Comparison of ENCODE assay signal across 24 cellular contexts in the genomic region with DNA sequence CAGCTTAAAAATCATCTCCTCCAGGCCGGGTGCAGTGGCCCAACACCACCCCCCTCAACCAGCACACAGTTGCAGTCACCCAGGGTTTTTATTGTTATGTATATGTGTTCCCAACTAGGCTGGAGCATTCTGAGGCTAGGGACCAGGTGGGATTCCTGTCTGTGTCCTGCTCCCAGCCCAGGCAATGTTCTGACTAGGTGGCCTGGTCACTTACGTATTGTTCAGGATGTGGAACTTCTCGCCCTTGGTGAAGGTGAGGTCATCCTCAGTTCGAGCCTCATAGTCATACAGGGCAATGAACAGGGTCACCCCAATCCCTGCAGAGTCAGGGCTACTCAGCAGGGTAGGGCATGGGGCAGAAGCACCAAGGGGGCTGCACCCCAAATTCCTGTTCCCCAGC. TPM values are rescaled to one million over a fixed set of nuclear protein-coding genes. Genes with fewer than 3 reads are reported as not detected.
DNase-seq lines count a peak whose midpoint lies in the region; ATAC-seq, FAIRE-seq and TF ChIP-seq lines count a peak whose summit lies in the region.
"Had no signal": no experiment of that assay in that cellular context is flagged by ENCODE, and none has a peak within 500 bp of the region (broad histone marks: within the 10 kb centered on the region; RNA-seq: fewer than 3 reads in every experiment).

No MANE protein-coding gene starts in this region.

- FAIRE-seq in H1 (lab: Jason Lieb, UNC): no peak
- FAIRE-seq: islet of Langerhans had no signal

- peak overlapping the region; percentile 71 for H3K18ac ChIP-seq in H1 (ENCODE audit: extremely low read depth, low read length)

- H2AK5ac ChIP-seq in H1 (ENCODE audit: low read depth, low read length): peak overlapping the region; percentile 1; the same call in 1 of the 2 replicates

- no peaks in the 10 kb centered on the region for H3K79me2 ChIP-seq in H1 (ENCODE audit: control insufficient read depth in 1 of 2, insufficient read depth in 2 of 2, low read length in 2 of 2)

- no peak overlapping the region for H4K5ac ChIP-seq in H1 (ENCODE audit: insufficient read length, low read depth, low read length)

- CTCF ChIA-PET in activated CD8-positive, alpha-beta memory T cell treated with anti-CD3 and anti-CD28 coated beads, Interleukin-2, amount 10 ng/mL, durations not matched to agents 7 days and 5 days (lab: Charles Lee): interaction anchor here (1.3 to 23.8 kb wide), 3 partner anchors 14 to 43 kb away, joined by 3 to 536 read pairs (median 5); a partner anchor contains a TSS
- CTCF ChIA-PET in H1 (lab: Charles Lee; ENCODE audit: partially characterized antibody): interaction anchor here (0.6 to 37.8 kb wide), 5 partner anchors 15 to 684 kb away, joined by 3 to 1807 read pairs (median 129); a partner anchor contains a TSS

- H3K9me3 ChIP-seq in KOPT-K1 (ENCODE audit: insufficient read depth, low read length, poor library complexity, severe bottlenecking) (no peaks in the 10 kb centered on the region), H1 (ENCODE audit: insufficient read depth in 2 of 2, low read depth in 1 of 2, low read length in 1 of 2) (no peaks in the 10 kb centered on the region)
- H3K9me3 ChIP-seq: left lung, SJCRH30 had no signal

- no peak overlapping the region for H4K8ac ChIP-seq in H1 (ENCODE audit: extremely low read depth, insufficient read depth, low read length)

- H2BK15ac ChIP-seq in H1 (ENCODE audit: low read length): no peak overlapping the region

- no peak for DNase-seq in activated CD8-positive, alpha-beta memory T cell treated with anti-CD3 and anti-CD28 coated beads, Interleukin-2, amount 10 ng/mL, durations not matched to agents 7 days and 5 days
- DNase-seq in activated CD8-positive, alpha-beta memory T cell treated with anti-CD3 and anti-CD28 coated beads for 24 hours: no peak
- no peak for DNase-seq in H1 (ENCODE audit: low read depth in 1 of 2, low spot score in 2 of 2)
- DNase-seq in stimulated activated naive CD8-positive, alpha-beta T cell treated with anti-CD3 and anti-CD28 coated beads, Interleukin-15, Interleukin-2, amounts not matched to agents 100 U/mL and 50 U/mL, for 24 hours: no peak
- no peak for DNase-seq in NCI-H2227 (lab: John Stamatoyannopoulos, UW; ENCODE audit: unreplicated experiment)
- DNase-seq in caudate nucleus (lab: John Stamatoyannopoulos, UW): no peak
- no peak for DNase-seq in activated naive CD4-positive, alpha-beta T cell treated with Interleukin-2 at 50 U/mL for 16 hours
- DNase-seq: activated CD4-positive, alpha-beta memory T cell treated with anti-CD3 and anti-CD28 coated beads, Interleukin-2, amount 10 ng/mL, durations not matched to agents 7 days and 5 days; activated CD4-positive, CD25-positive, alpha-beta regulatory T cell; activated gamma-delta T cell treated with Interleukin-2 at 50 U/mL for 16 hours; COR-L47; mesenchymal stem cell; NCI-H1092 treated with DMSO at 0.1 percent for 48 hours; NCI-H1930; NCI-H2227 treated with DMSO at 0.1 percent for 48 hours; NCI-H69; SJCRH30; trophoblast cell had no signal

- H3K36me3 Mint-ChIP-seq in activated CD8-positive, alpha-beta memory T cell treated with anti-CD3 and anti-CD28 coated beads, Interleukin-2, amount 10 ng/mL, durations not matched to agents 7 days and 5 days: no peaks in the 10 kb centered on the region
- H3K36me3 Mint-ChIP-seq: brain had no signal

- H2BK120ac ChIP-seq in H1 (replicated peaks; ENCODE audit: low read depth, low read length): no peak overlapping the region

- no peak for TF ChIP-seq RAD21 in H1 (IDR thresholded peaks at IDR 0.05 in 1 of 2, conservative IDR thresholded peaks at IDR 0.05 in 1 of 2; ENCODE audit: low read depth in 2 of 2, low read length in 2 of 2)

- TF ChIP-seq POLR2A in H1 (IDR thresholded peaks at IDR 0.05; ENCODE audit: control extremely low read depth in 1 of 2, low read depth in 2 of 2, low read length in 2 of 2): no peak

- peak overlapping the region; percentile 47 for H3K27ac Mint-ChIP-seq in activated CD8-positive, alpha-beta memory T cell treated with anti-CD3 and anti-CD28 coated beads, Interleukin-2, amount 10 ng/mL, durations not matched to agents 7 days and 5 days
- H3K27ac Mint-ChIP-seq: activated CD4-positive, alpha-beta memory T cell treated with anti-CD3 and anti-CD28 coated beads, Interleukin-2, amount 10 ng/mL, durations not matched to agents 7 days and 5 days; brain had no signal

- peak; percentile 50 for ATAC-seq in activated CD8-positive, alpha-beta memory T cell treated with anti-CD3 and anti-CD28 coated beads, Interleukin-2, amount 10 ng/mL, durations not matched to agents 7 days and 5 days
- peak; percentile 26 for ATAC-seq in stimulated activated naive CD8-positive, alpha-beta T cell treated with anti-CD3 and anti-CD28 coated beads, Interleukin-15, Interleukin-2, amounts not matched to agents 100 U/mL and 50 U/mL, for 24 hours
- ATAC-seq: left lung had no signal

- H3K56ac ChIP-seq in H1 (replicated peaks; ENCODE audit: insufficient read length, low read depth, low read length): no peak overlapping the region

- no peaks in the 10 kb centered on the region for H3K9me3 Mint-ChIP-seq in activated CD8-positive, alpha-beta memory T cell treated with anti-CD3 and anti-CD28 coated beads, Interleukin-2, amount 10 ng/mL, durations not matched to agents 7 days and 5 days (ENCODE audit: low read depth)
- H3K9me3 Mint-ChIP-seq: activated CD4-positive, alpha-beta memory T cell treated with anti-CD3 and anti-CD28 coated beads, Interleukin-2, amount 10 ng/mL, durations not matched to agents 7 days and 5 days had no signal

- H3K4me3 Mint-ChIP-seq in activated CD8-positive, alpha-beta memory T cell treated with anti-CD3 and anti-CD28 coated beads, Interleukin-2, amount 10 ng/mL, durations not matched to agents 7 days and 5 days: no peak overlapping the region
- H3K4me3 Mint-ChIP-seq: activated CD4-positive, alpha-beta memory T cell treated with anti-CD3 and anti-CD28 coated beads, Interleukin-2, amount 10 ng/mL, durations not matched to agents 7 days and 5 days; brain had no signal

- H3K23ac ChIP-seq in H1 (ENCODE audit: insufficient read length): no peak overlapping the region

- H3K9ac ChIP-seq in H1 (replicated peaks in 1 of 4; ENCODE audit: extremely low read depth in 1 of 4, low read depth in 3 of 4, low read length in 3 of 4): no peak overlapping the region

- H3K27me3 ChIP-seq in H1 (replicated peaks in 1 of 4; ENCODE audit: control insufficient read depth in 3 of 4, extremely low read depth in 1 of 4, insufficient read depth in 3 of 4, low read length in 3 of 4): no peaks in the 10 kb centered on the region
- H3K27me3 ChIP-seq: left lung, SJCRH30 had no signal

- H4K91ac ChIP-seq in H1 (replicated peaks; ENCODE audit: insufficient read length, low read length): peak overlapping the region; percentile 92

- H4K20me1 ChIP-seq in H1 (replicated peaks in 1 of 2; ENCODE audit: control insufficient read depth in 1 of 2, insufficient read depth in 2 of 2, low read length in 2 of 2): peaks cover 0 to 1% of the 10 kb centered on the region in 2 experiments

- H2AFZ ChIP-seq in H1 (ENCODE audit: low read length): no peak overlapping the region

- no peaks in the 10 kb centered on the region for H3K23me2 ChIP-seq in H1 (ENCODE audit: low read depth, low read length)

- peak overlapping the region; percentile 29; the same call in 1 of the 2 replicates for H2BK12ac ChIP-seq in H1 (ENCODE audit: low read depth, low read length)

- no peak for TF ChIP-seq CTCF in H1 (IDR thresholded peaks at IDR 0.05; ENCODE audit: control extremely low read depth in 1 of 3, insufficient read depth in 1 of 3, low read depth in 1 of 3, low read length in 3 of 3)

- TF ChIP-seq EP300 in H1 (IDR thresholded peaks at IDR 0.05; ENCODE audit: borderline replicate concordance in 1 of 2, low read depth in 2 of 2, low read length in 2 of 2): 0 out of 3 replicates have a peak, but pooled peaks of 1 of the 2 experiments have one; percentile 29

- peaks cover 3% of the 10 kb centered on the region; the same call in 1 of the 2 replicates for H3K79me1 ChIP-seq in H1 (ENCODE audit: low read depth, low read length)

- peaks cover 32% of the 10 kb centered on the region for H3K4me1 Mint-ChIP-seq in activated CD8-positive, alpha-beta memory T cell treated with anti-CD3 and anti-CD28 coated beads, Interleukin-2, amount 10 ng/mL, durations not matched to agents 7 days and 5 days
- H3K4me1 Mint-ChIP-seq: brain had no signal

- H3K14ac ChIP-seq in H1 (ENCODE audit: insufficient read length): no peak overlapping the region

- peaks cover 0 to 13% (median 6%) of the 10 kb centered on the region in 4 experiments; a peak in 6 of 7 replicates for H3K4me1 ChIP-seq in H1 (replicated peaks in 1 of 4; ENCODE audit: control insufficient read depth in 3 of 4, insufficient read depth in 4 of 4, low read length in 3 of 4)
- H3K4me1 ChIP-seq: SJCRH30 had no signal

- H3K36me3 ChIP-seq in KOPT-K1 (ENCODE audit: insufficient read depth, low read length) (no peaks in the 10 kb centered on the region), H1 (ENCODE audit: control insufficient read depth in 2 of 4, insufficient read depth in 4 of 4, low read length in 3 of 4) (no peaks in the 10 kb centered on the region)
- H3K36me3 ChIP-seq: SJCRH30 had no signal

- H2BK20ac ChIP-seq in H1 (ENCODE audit: low read length): no peak overlapping the region

- POLR2A ChIA-PET in H1 (lab: Charles Lee; ENCODE audit: partially characterized antibody): interaction anchor here (0.7 to 1.2 kb wide), 2 partner anchors 10 to 51 kb away, joined by 3 to 4 read pairs; no protein-coding TSS in a partner anchor

- H3K27ac ChIP-seq in KOPT-K1 (ENCODE audit: low read depth, low read length, poor library complexity, severe bottlenecking) (peak overlapping the region; percentile 69), H1 (ENCODE audit: low read depth, low read length) (no peak overlapping the region), caudate nucleus (ENCODE audit: low read depth, low read length) (no peak overlapping the region)
- H3K27ac ChIP-seq: SJCRH30 had no signal

- H2BK5ac ChIP-seq in H1 (ENCODE audit: low read depth, low read length): peak overlapping the region; percentile 60; the same call in 1 of the 2 replicates

- peak overlapping the region in 1 of 2 experiments; percentile 24; a peak in 1 of 4 replicates for H3K4me2 ChIP-seq in H1 (ENCODE audit: insufficient read depth in 1 of 2, low read depth in 2 of 2, low read length in 2 of 2)

- H3K27me3 Mint-ChIP-seq in activated CD8-positive, alpha-beta memory T cell treated with anti-CD3 and anti-CD28 coated beads, Interleukin-2, amount 10 ng/mL, durations not matched to agents 7 days and 5 days: no peaks in the 10 kb centered on the region
- H3K27me3 Mint-ChIP-seq: activated CD4-positive, alpha-beta memory T cell treated with anti-CD3 and anti-CD28 coated beads, Interleukin-2, amount 10 ng/mL, durations not matched to agents 7 days and 5 days had no signal

- 68% methylated on average over 4 of the region's 4 CpGs; no CpG with 5 or more reads in 1 of the 2 experiments for WGBS in H1 (ENCODE audit: extremely low coverage in 1 of 2, insufficient coverage in 1 of 2, insufficient read length in 1 of 2, insufficient replicate concordance in 2 of 2, low coverage in 1 of 2, low lambda C conversion rate in 2 of 2, missing lambda C conversion rate in 1 of 2), 2 experiments

- no peak overlapping the region for H3K4ac ChIP-seq in H1 (replicated peaks; ENCODE audit: insufficient read length, low read depth, low read length)

- no peak overlapping the region; a peak in 1 of 8 replicates for H3K4me3 ChIP-seq in H1 (ENCODE audit: extremely low read depth in 1 of 4, insufficient read depth in 2 of 4, low read depth in 3 of 4, low read length in 4 of 4)
- H3K4me3 ChIP-seq: SJCRH30 had no signal

RNA-seq across cellular contexts. Expression of a gene that starts 12.2 kb away (rescaled TPM):
- total RNA-seq in activated CD8-positive, alpha-beta memory T cell treated with anti-CD3 and anti-CD28 coated beads, Interleukin-2, amount 10 ng/mL, durations not matched to agents 7 days and 5 days: 1 to 10 TPM in 1 of 2 experiments, under 1 TPM in 1; 0.30 to 1.8 TPM
- 0.22 and 0.36 TPM in 2 replicates for total RNA-seq in H1 (2021; fragmentation: NEBNext Ultra II Directional; extraction: Animal tissue kit (Norgen Biotek cat#: 25700))
- 0.86 and 0.95 TPM in 2 replicates for polyA plus RNA-seq in H1 (2011; rRNA removed)
- polyA plus RNA-seq in H1 (2011; cell fraction: cytosol; rRNA removed): 0.62 TPM
- 1.6 TPM for polyA plus RNA-seq in H1 (2011; cell fraction: nucleus; rRNA removed)
- 0.39 to 0.50 TPM (median 0.42 TPM) in 3 of 4 replicates, not detected in the other for polyA plus RNA-seq in H1 (2012, experiment 1 of 2)
- 0.18 TPM for polyA plus RNA-seq in H1 (2012, experiment 2 of 2)
- polyA plus RNA-seq in H1 (2013, experiment 1 of 2): 0.34 TPM
- 0.33 TPM for polyA plus RNA-seq in H1 (2013, experiment 2 of 2)
- 0.57 and 1.2 TPM in 2 replicates for polyA minus RNA-seq in H1 (2011; rRNA and poly(A)+ RNA removed)
- polyA minus RNA-seq in H1 (2011; cell fraction: cytosol; rRNA and poly(A)+ RNA removed): not detected
- polyA minus RNA-seq in H1 (2011; cell fraction: nucleus; rRNA and poly(A)+ RNA removed): 0.60 TPM
- total RNA-seq: A172; activated CD4-positive, alpha-beta memory T cell treated with anti-CD3 and anti-CD28 coated beads, Interleukin-2, amount 10 ng/mL, durations not matched to agents 7 days and 5 days; chondrocyte; SJCRH30 had no signal

RNA-seq across cellular contexts. Expression of a gene that starts 18.9 kb away (rescaled TPM):
- total RNA-seq in activated CD8-positive, alpha-beta memory T cell treated with anti-CD3 and anti-CD28 coated beads, Interleukin-2, amount 10 ng/mL, durations not matched to agents 7 days and 5 days: 10 to 100 TPM; 15.8 to 18.5 TPM
- 35.1 and 39.4 TPM in 2 replicates for total RNA-seq in H1 (2021; fragmentation: NEBNext Ultra II Directional; extraction: Animal tissue kit (Norgen Biotek cat#: 25700))
- 4.4 and 8.6 TPM in 2 replicates for polyA plus RNA-seq in H1 (2011; rRNA removed)
- polyA plus RNA-seq in H1 (2011; cell fraction: cytosol; rRNA removed): 3.3 TPM
- polyA plus RNA-seq in H1 (2011; cell fraction: nucleus; rRNA removed): 17.1 TPM
- 18.4 to 23.0 TPM (median 21.1 TPM) in 4 replicates for polyA plus RNA-seq in H1 (2012, experiment 1 of 2)
- polyA plus RNA-seq in H1 (2012, experiment 2 of 2): 17.0 TPM
- polyA plus RNA-seq in H1 (2013, experiment 1 of 2): 11.2 TPM
- polyA plus RNA-seq in H1 (2013, experiment 2 of 2): 11.1 TPM
- 4.4 and 6.1 TPM in 2 replicates for polyA minus RNA-seq in H1 (2011; rRNA and poly(A)+ RNA removed)
- polyA minus RNA-seq in H1 (2011; cell fraction: cytosol; rRNA and poly(A)+ RNA removed): 11.9 TPM
- polyA minus RNA-seq in H1 (2011; cell fraction: nucleus; rRNA and poly(A)+ RNA removed): 10.5 TPM

RNA-seq across cellular contexts. Expression of a gene that starts 49.2 kb away (rescaled TPM):
- 1,000 to 10,000 TPM in 1 of 2 experiments, 100 to 1,000 TPM in 1; 461 to 1,077 TPM for total RNA-seq in activated CD8-positive, alpha-beta memory T cell treated with anti-CD3 and anti-CD28 coated beads, Interleukin-2, amount 10 ng/mL, durations not matched to agents 7 days and 5 days
- 4.9 and 6.1 TPM in 2 replicates for total RNA-seq in H1 (2021; fragmentation: NEBNext Ultra II Directional; extraction: Animal tissue kit (Norgen Biotek cat#: 25700))
- 13.0 and 13.2 TPM in 2 replicates for polyA plus RNA-seq in H1 (2011; rRNA removed)
- polyA plus RNA-seq in H1 (2011; cell fraction: cytosol; rRNA removed): 12.3 TPM
- 8.3 TPM for polyA plus RNA-seq in H1 (2011; cell fraction: nucleus; rRNA removed)
- polyA plus RNA-seq in H1 (2012, experiment 1 of 2): 9.7 to 19.5 TPM (median 15.7 TPM) in 4 replicates
- 15.5 TPM for polyA plus RNA-seq in H1 (2012, experiment 2 of 2)
- polyA plus RNA-seq in H1 (2013, experiment 1 of 2): 9.2 TPM
- 11.9 TPM for polyA plus RNA-seq in H1 (2013, experiment 2 of 2)
- 0.79 and 1.7 TPM in 2 replicates for polyA minus RNA-seq in H1 (2011; rRNA and poly(A)+ RNA removed)
- polyA minus RNA-seq in H1 (2011; cell fraction: cytosol; rRNA and poly(A)+ RNA removed): 2.9 TPM
- polyA minus RNA-seq in H1 (2011; cell fraction: nucleus; rRNA and poly(A)+ RNA removed): 1.9 TPM

Comparison
In these comparisons a context has a peak if more than half of its experiments do, and no peak if none do; other contexts are left out.
1. RNA of a gene that starts 49.2 kb away (total RNA-seq): 461 to 1,077 TPM in activated CD8-positive, alpha-beta memory T cell treated with anti-CD3 and anti-CD28 coated beads, Interleukin-2, amount 10 ng/mL, durations not matched to agents 7 days and 5 days; 4.9 to 6.1 TPM in H1; every median in the first group is over 10 times any median in the second.